ENCODE assay signal across 25 cellular contexts in genomic region chr21:18722193-18722592, GRCh38.
"Had no signal": no experiment of that assay in that cellular context is flagged by ENCODE, and none has a peak within 500 bp of the region (broad histone marks: within the 10 kb centered on the region; RNA-seq: fewer than 3 reads in every experiment).

No MANE protein-coding gene starts in this region.

- H3K9me3 ChIP-seq: breast epithelium, esophagus muscularis mucosa, lower lobe of right lung, right lobe of liver, uterus had no signal

- ATAC-seq: activated naive CD4-positive, alpha-beta T cell treated with anti-CD3 and anti-CD28 coated beads, Interleukin-2, amount 50 U/mL, for 72 hours; activated T-cell treated with anti-CD3 and anti-CD28 coated beads, Interleukin-2, amount 50 U/mL, for 72 hours; left lung; lower lobe of right lung; natural killer cell; right lobe of liver; stimulated activated effector memory CD8-positive, alpha-beta T cell treated with anti-CD3 and anti-CD28 coated beads, Interleukin-12 subunit alpha, Interleukin-12 subunit beta, amount 100 ng/mL, for 72 hours; stimulated activated naive CD8-positive, alpha-beta T cell treated with anti-CD3 and anti-CD28 coated beads, Interleukin-15, amount 100 ng/mL, for 72 hours had no signal

- H3K9me3 Mint-ChIP-seq: stimulated activated naive CD8-positive, alpha-beta T cell treated with anti-CD3 and anti-CD28 coated beads, Interleukin-15, amount 100 ng/mL, for 72 hours had no signal

- H3K27ac ChIP-seq: breast epithelium, esophagus muscularis mucosa, left lung, lower lobe of right lung, right lobe of liver, skin epidermis, uterus had no signal

- H3K36me3 Mint-ChIP-seq: activated naive CD4-positive, alpha-beta T cell treated with anti-CD3 and anti-CD28 coated beads, Interleukin-2, amount 50 U/mL, for 72 hours; stimulated activated effector memory CD8-positive, alpha-beta T cell treated with anti-CD3 and anti-CD28 coated beads, Interleukin-12 subunit alpha, Interleukin-12 subunit beta, amount 100 ng/mL, for 72 hours; type B pancreatic cell had no signal

- H3K4me1 ChIP-seq: breast epithelium, esophagus muscularis mucosa, left lung, lower lobe of right lung, right lobe of liver, uterus had no signal

- H3K4me1 Mint-ChIP-seq: natural killer cell; stimulated activated effector memory CD8-positive, alpha-beta T cell treated with anti-CD3 and anti-CD28 coated beads, Interleukin-12 subunit alpha, Interleukin-12 subunit beta, amount 100 ng/mL, for 72 hours; stimulated activated naive CD8-positive, alpha-beta T cell treated with anti-CD3 and anti-CD28 coated beads, Interleukin-15, amount 100 ng/mL, for 72 hours had no signal

- H3K4me3 Mint-ChIP-seq: activated T-cell treated with anti-CD3 and anti-CD28 coated beads, Interleukin-2, amount 50 U/mL, for 72 hours; natural killer cell; stimulated activated effector memory CD8-positive, alpha-beta T cell treated with anti-CD3 and anti-CD28 coated beads, Interleukin-12 subunit alpha, Interleukin-12 subunit beta, amount 100 ng/mL, for 72 hours; stimulated activated naive CD8-positive, alpha-beta T cell treated with anti-CD3 and anti-CD28 coated beads, Interleukin-15, amount 100 ng/mL, for 72 hours; T-helper 2 cell treated with Interferon-gamma antibody and Interleukin-4, amounts not matched to agents 5 μg/mL and 100 μg/mL, for 36 hours; type B pancreatic cell had no signal

- DNase-seq: activated CD4-positive, alpha-beta T cell treated with anti-CD3 and anti-CD28 coated beads for 4 hours; activated CD4-positive, alpha-beta T cell treated with anti-CD3 and anti-CD28 coated beads, Interleukin-2, amount 50 U/mL, for 4 hours; activated naive CD4-positive, alpha-beta T cell; activated T-cell treated with anti-CD3 and anti-CD28 coated beads for 4 hours; activated T-cell treated with anti-CD3 and anti-CD28 coated beads, Interleukin-2, amount 50 U/mL, for 72 hours; central memory CD4-positive, alpha-beta T cell; dermis blood vessel endothelial cell; effector CD4-positive, alpha-beta T cell; kidney glomerular epithelial cell; left lung; lower lobe of right lung; mesenchymal stem cell; natural killer cell; right lobe of liver; stimulated activated CD4-positive, alpha-beta T cell treated with anti-CD3 and anti-CD28 coated beads, Interleukin-4, amount 100 ng/mL, for 24 hours; stimulated activated naive CD8-positive, alpha-beta T cell treated with anti-CD3 and anti-CD28 coated beads, Interleukin-15, amount 100 ng/mL, for 72 hours; substantia nigra; uterus had no signal

- H3K36me3 ChIP-seq: breast epithelium, esophagus muscularis mucosa, left lung, lower lobe of right lung, right lobe of liver, uterus had no signal

- H3K27ac Mint-ChIP-seq: activated naive CD4-positive, alpha-beta T cell treated with anti-CD3 and anti-CD28 coated beads, Interleukin-2, amount 50 U/mL, for 72 hours; activated T-cell treated with anti-CD3 and anti-CD28 coated beads, Interleukin-2, amount 50 U/mL, for 72 hours; natural killer cell; stimulated activated effector memory CD8-positive, alpha-beta T cell treated with anti-CD3 and anti-CD28 coated beads, Interleukin-12 subunit alpha, Interleukin-12 subunit beta, amount 100 ng/mL, for 72 hours; stimulated activated naive CD8-positive, alpha-beta T cell treated with anti-CD3 and anti-CD28 coated beads, Interleukin-15, amount 100 ng/mL, for 72 hours; T-helper 2 cell treated with Interferon-gamma antibody and Interleukin-4, amounts not matched to agents 5 μg/mL and 100 μg/mL, for 36 hours; type B pancreatic cell had no signal

- H3K27me3 Mint-ChIP-seq: stimulated activated naive CD8-positive, alpha-beta T cell treated with anti-CD3 and anti-CD28 coated beads, Interleukin-15, amount 100 ng/mL, for 72 hours had no signal

- H3K4me3 ChIP-seq: breast epithelium, esophagus muscularis mucosa, left lung, lower lobe of right lung, right lobe of liver, skin epidermis, uterus had no signal
